In the genomic region with DNA sequence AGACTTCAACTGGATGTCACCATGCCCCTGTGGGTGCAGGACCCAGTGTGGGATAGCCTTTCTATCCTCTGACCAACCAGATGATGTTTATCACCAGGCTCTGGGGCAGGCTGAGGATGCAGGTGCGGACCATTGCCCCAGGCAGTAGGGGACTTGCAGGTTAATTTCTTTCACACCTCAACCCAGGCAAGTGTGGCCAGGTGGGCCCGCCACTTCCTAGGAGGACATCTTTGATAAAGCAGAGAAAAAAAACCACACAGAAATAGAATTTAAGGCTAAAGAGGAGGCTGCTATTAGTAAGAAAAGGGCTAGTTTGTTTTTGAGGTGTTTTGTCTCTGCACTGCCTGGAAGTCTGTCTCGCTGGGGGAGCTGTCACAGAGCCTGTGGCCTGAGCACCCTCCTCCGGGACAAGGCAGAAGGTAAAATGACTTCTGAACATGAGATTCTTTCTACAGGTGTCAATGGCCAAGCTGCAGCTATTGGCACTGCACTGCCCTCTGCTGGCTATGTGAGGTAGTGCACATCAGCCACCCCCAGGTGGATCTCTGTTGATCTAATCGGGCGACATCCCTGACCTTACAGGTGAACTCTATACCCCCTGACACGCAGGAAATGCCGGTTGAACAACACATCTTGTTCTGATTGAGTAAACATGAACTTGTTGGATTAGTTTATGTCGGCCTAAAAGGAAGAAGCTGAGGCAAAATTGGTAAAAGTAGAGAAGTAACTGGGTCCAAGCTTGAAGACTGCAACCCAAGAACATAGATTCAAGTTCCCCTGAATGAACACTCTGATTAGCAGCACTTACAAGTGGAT, we compare ENCODE assay signal across 8 cellular contexts. TPM values are rescaled to one million over a fixed set of nuclear protein-coding genes. Genes with fewer than 3 reads are reported as not detected.
DNase-seq lines count a peak whose midpoint lies in the region; ATAC-seq and TF ChIP-seq lines count a peak whose summit lies in the region.

No MANE protein-coding gene starts in this region.

- peaks cover 12% of the 10 kb centered on the region for H3K4me1 Mint-ChIP-seq in activated T-cell treated with anti-CD3 and anti-CD28 coated beads, Interleukin-2, amount 50 U/mL, for 4 hours (ENCODE audit: low read depth)

- no peak overlapping the region for H3K4me3 Mint-ChIP-seq in activated T-cell treated with anti-CD3 and anti-CD28 coated beads, Interleukin-2, amount 50 U/mL, for 4 hours

- no peaks in the 10 kb centered on the region for H3K4me1 ChIP-seq in tibial nerve

- H3K27me3 Mint-ChIP-seq in activated T-cell treated with anti-CD3 and anti-CD28 coated beads, Interleukin-2, amount 50 U/mL, for 4 hours (ENCODE audit: low read depth): no peaks in the 10 kb centered on the region

- peak in 1 of 2 donors; percentile 42 for TF ChIP-seq EP300 in tibial nerve (IDR thresholded peaks at IDR 0.05)

- H3K9me3 Mint-ChIP-seq in activated T-cell treated with anti-CD3 and anti-CD28 coated beads, Interleukin-2, amount 50 U/mL, for 4 hours: no peaks in the 10 kb centered on the region

- peak; percentile 76 for ATAC-seq in GM19463 (IDR thresholded peaks at IDR 0.05; ENCODE audit: unreplicated experiment)
- peak; percentile 63 for ATAC-seq in HG03558 (IDR thresholded peaks at IDR 0.05; ENCODE audit: extremely low read depth, unreplicated experiment)
- peak; percentile 87 to 92 for ATAC-seq in activated T-cell treated with anti-CD3 and anti-CD28 coated beads, Interleukin-2, amount 50 U/mL, for 4 hours

- DNase-seq in DMS 273 (lab: John Stamatoyannopoulos, UW; ENCODE audit: unreplicated experiment) (peak; percentile 84), OCI-M1 (lab: John Stamatoyannopoulos, UW) (peak; percentile 70), fibroblast of peridontal ligament (ENCODE audit: extremely low read depth) (peak; percentile 47), occipital lobe (lab: John Stamatoyannopoulos, UW) (peak; percentile 12), tibial nerve (ENCODE audit: low spot score in 2 of 2) (peak; percentile 70 to 92)
- peak; percentile 94 for DNase-seq in activated T-cell treated with anti-CD3 and anti-CD28 coated beads, Interleukin-2, amount 50 U/mL, for 4 hours

- TF ChIP-seq CTCF in tibial nerve (IDR thresholded peaks at IDR 0.05): peak; percentile 96 to 99 (median 96)

- 18 to 19% methylated on average over 9 of the region's 9 CpGs for whole genome bisulfite sequencing in tibial nerve, 2 donors

- H3K27me3 ChIP-seq in tibial nerve: no peaks in the 10 kb centered on the region

- H3K36me3 ChIP-seq in tibial nerve: peaks cover 0 to 41% (median 3%) of the 10 kb centered on the region in 3 donors

- H3K36me3 Mint-ChIP-seq in activated T-cell treated with anti-CD3 and anti-CD28 coated beads, Interleukin-2, amount 50 U/mL, for 4 hours (ENCODE audit: insufficient read depth): peaks cover 21% of the 10 kb centered on the region

- H3K4me3 ChIP-seq in tibial nerve: no peak overlapping the region

- no peaks in the 10 kb centered on the region for H3K9me3 ChIP-seq in tibial nerve

- no peak for TF ChIP-seq POLR2A in tibial nerve (IDR thresholded peaks at IDR 0.05)

- H3K27ac ChIP-seq in tibial nerve: no peak overlapping the region

RNA-seq across cellular contexts. Expression of gene UPP1, which starts 21.0 kb away (rescaled TPM):
- total RNA-seq in activated T-cell treated with anti-CD3 and anti-CD28 coated beads, Interleukin-2, amount 50 U/mL, for 4 hours: 10 to 100 TPM; 25.5 to 45.8 (median 45.1) TPM
- total RNA-seq in occipital lobe: 1.4 TPM
- total RNA-seq in tibial nerve: 10 to 100 TPM; 14.2 to 36.9 (median 19.0) TPM

Comparison
In these comparisons a context has a peak if more than half of its experiments do, and no peak if none do; other contexts are left out.
1. DNase-seq: peak in every context shown above with its lines; median percentile 94 in activated T-cell treated with anti-CD3 and anti-CD28 coated beads, Interleukin-2, amount 50 U/mL, for 4 hours; 84 in DMS 273; 81 in tibial nerve; 70 in OCI-M1; 47 in fibroblast of peridontal ligament; 12 in occipital lobe.